32 cellular contexts compared by ENCODE assay signal in the genomic region with DNA sequence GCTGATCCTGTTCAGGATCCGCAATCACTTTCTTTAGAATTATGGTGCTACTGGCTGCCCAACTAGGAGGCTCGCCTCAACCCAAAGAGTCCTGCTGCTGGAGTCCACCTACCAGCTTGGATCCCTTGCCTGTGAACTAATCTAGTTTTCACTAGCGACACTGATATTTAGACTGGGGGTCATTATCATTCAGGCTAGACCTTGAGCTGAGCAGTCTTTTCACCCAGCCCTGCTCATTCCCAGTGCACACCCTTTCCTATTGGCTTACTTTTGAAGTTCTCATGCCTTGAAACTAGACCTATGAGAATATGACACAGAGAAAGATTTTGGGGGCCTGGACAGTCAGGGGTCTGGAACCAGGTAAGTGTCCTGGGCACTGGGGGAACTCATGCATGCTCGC.
"Had no signal": no experiment of that assay in that cellular context is flagged by ENCODE, and none has a peak within 500 bp of the region (broad histone marks: within the 10 kb centered on the region; RNA-seq: fewer than 3 reads in every experiment).

No MANE protein-coding gene starts in this region.

- DNase-seq: activated effector memory CD4-positive, alpha-beta T cell treated with anti-CD3 and anti-CD28 coated beads, Interleukin-2, amount 50 U/mL, for 16 hours; activated effector memory CD4-positive, alpha-beta T cell treated with Interleukin-2 at 50 U/mL for 16 hours; activated gamma-delta T cell; activated gamma-delta T cell treated with Interleukin-2 at 50 U/mL for 16 hours; activated naive CD4-positive, alpha-beta T cell; activated naive CD4-positive, alpha-beta T cell treated with anti-CD3 and anti-CD28 coated beads for 36 hours; activated naive CD4-positive, alpha-beta T cell treated with anti-CD3 and anti-CD28 coated beads, Interleukin-2, amount 10 ng/mL, durations not matched to agents 7 days and 5 days; activated naive CD4-positive, alpha-beta T cell treated with anti-CD3 and anti-CD28 coated beads, Interleukin-2, amount 50 U/mL, for 16 hours; activated naive CD4-positive, alpha-beta T cell treated with Interleukin-2 at 50 U/mL for 16 hours; activated naive CD8-positive, alpha-beta T cell treated with anti-CD3 and anti-CD28 coated beads for 36 hours; activated naive CD8-positive, alpha-beta T cell treated with anti-CD3 and anti-CD28 coated beads, Interleukin-2, amount 10 ng/mL, durations not matched to agents 7 days and 5 days; activated naive CD8-positive, alpha-beta T cell treated with anti-CD3 and anti-CD28 coated beads, Interleukin-2, amount 50 U/mL, for 24 hours; activated T-cell treated with anti-CD3 and anti-CD28 coated beads for 4 hours; activated T-cell treated with anti-CD3 and anti-CD28 coated beads, Interleukin-2, amount 50 U/mL, for 1 hour; activated T-cell treated with anti-CD3 and anti-CD28 coated beads, Interleukin-2, amount 50 U/mL, for 24 hours; activated T-cell treated with anti-CD3 and anti-CD28 coated beads, Interleukin-2, amount 50 U/mL, for 4 hours; activated T-cell treated with anti-CD3 and anti-CD28 coated beads, Interleukin-2, amount 50 U/mL, for 48 hours; activated T-cell treated with anti-CD3 and anti-CD28 coated beads, Interleukin-2, amount 50 U/mL, for 72 hours; adrenal gland; amniotic stem cell; amygdala; anterior cingulate cortex; aorta; body of pancreas; brain microvascular endothelial cell; central memory CD4-positive, alpha-beta T cell; cerebellar nuclear complex had no signal

- H3K36me3 ChIP-seq: adrenal gland, ascending aorta, brain microvascular endothelial cell, breast epithelium, cardiac muscle cell had no signal

- FAIRE-seq: astrocyte, bronchial epithelial cell had no signal

- H3K27me3 ChIP-seq: adrenal gland, ascending aorta, body of pancreas, brain microvascular endothelial cell, breast epithelium, cardiac muscle cell had no signal

- H3K27ac ChIP-seq: adrenal gland, ascending aorta, body of pancreas, brain microvascular endothelial cell, breast epithelium, cardiac muscle cell had no signal

- H3K9me3 ChIP-seq: adrenal gland, ascending aorta, body of pancreas, breast epithelium had no signal

- H3K4me1 ChIP-seq: adrenal gland, ascending aorta, body of pancreas, breast epithelium had no signal

- H3K4me3 ChIP-seq: adrenal gland, ascending aorta, body of pancreas, breast epithelium, cardiac muscle cell had no signal
